ENCODE assay signal across 8 cellular contexts in the genomic region with DNA sequence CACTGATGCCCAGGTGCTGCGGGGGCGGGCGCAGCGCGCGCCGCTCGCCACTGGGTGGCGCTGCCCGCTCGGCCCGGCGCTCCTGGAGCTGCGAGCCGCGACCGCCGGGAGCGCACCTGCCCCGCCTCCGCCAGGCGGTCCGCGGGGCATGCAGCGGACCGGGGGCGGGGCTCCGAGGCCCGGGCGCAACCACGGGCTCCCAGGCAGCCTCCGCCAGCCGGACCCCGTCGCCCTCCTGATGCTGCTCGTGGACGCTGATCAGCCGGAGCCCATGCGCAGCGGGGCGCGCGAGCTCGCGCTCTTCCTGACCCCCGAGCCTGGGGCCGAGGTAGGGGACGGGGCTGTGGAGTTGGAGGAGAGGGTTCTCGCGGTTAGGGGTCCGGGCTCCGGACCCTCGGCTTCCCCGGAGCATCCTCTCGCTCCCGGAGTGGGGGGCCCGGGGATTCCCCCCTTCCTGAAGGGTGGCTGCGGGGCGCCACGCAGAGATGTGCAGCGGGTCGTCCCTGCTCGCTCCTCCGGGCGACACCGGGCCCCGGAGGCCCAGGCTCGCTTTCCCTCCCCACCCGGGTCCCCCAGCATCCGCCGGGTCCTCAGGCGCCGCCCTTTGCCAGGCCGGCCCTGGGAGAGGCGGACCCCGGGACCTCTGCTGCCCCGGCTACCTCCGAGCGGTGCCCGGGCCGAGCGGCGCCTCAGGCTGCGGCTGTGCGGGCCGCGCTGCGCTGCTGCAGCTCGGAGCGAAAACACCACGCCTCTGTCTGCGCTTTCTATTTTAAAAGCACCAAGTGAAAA. TPM values are rescaled to one million over a fixed set of nuclear protein-coding genes. Genes with fewer than 3 reads are reported as not detected.
DNase-seq lines count a peak whose midpoint lies in the region; ATAC-seq lines count a peak whose summit lies in the region.

TSS of gene BCAS4 (plus strand) at position 216 of the 789 bp plus-strand sequence. CDS start at position 239, 23 bp downstream.

- H3K4me1 ChIP-seq in effector memory CD4-positive, alpha-beta T cell (ENCODE audit: control insufficient read depth, insufficient read depth, low read length, poor library complexity, severe bottlenecking): peaks cover 15% of the 10 kb centered on the region
- H3K4me1 ChIP-seq in mesodermal cell (ENCODE audit: control insufficient read depth, insufficient read depth, low read length, poor library complexity, severe bottlenecking): peaks cover 12% of the 10 kb centered on the region

- WGBS in mesodermal cell (ENCODE audit: insufficient coverage in 2 of 2), 2 experiments: 0% methylated on average over 59 to 67 of the region's 92 CpGs

- no peaks in the 10 kb centered on the region for H3K9me3 ChIP-seq in effector memory CD4-positive, alpha-beta T cell (ENCODE audit: control insufficient read depth, low read length)
- H3K9me3 ChIP-seq in mesodermal cell (ENCODE audit: control insufficient read depth, low read length): no peaks in the 10 kb centered on the region

- H3K36me3 Mint-ChIP-seq in activated CD8-positive, alpha-beta T cell treated with anti-CD3 and anti-CD28 coated beads, Interleukin-2, amount 10 ng/mL, durations not matched to agents 7 days and 5 days (ENCODE audit: low read depth): peaks cover 6% of the 10 kb centered on the region

- DNase-seq in AML-193 (lab: John Stamatoyannopoulos, UW): peak; percentile 30 to 44
- DNase-seq in NCI-H526 treated with DMSO at 0.1 percent for 48 hours (lab: John Stamatoyannopoulos, UW): peak; percentile 73
- DNase-seq in activated CD8-positive, alpha-beta T cell treated with anti-CD3 and anti-CD28 coated beads, Interleukin-2, amount 10 ng/mL, durations not matched to agents 7 days and 5 days: peak; percentile 85
- DNase-seq in effector memory CD4-positive, alpha-beta T cell: peak; percentile 66 to 73 (median 68)
- peak; percentile 72 for DNase-seq in stimulated activated CD8-positive, alpha-beta memory T cell treated with anti-CD3 and anti-CD28 coated beads, Interleukin-15, amount 100 ng/mL, for 24 hours (ENCODE audit: low read depth)

- peak within 1 kb of the TSS; percentile 99 for H3K4me3 ChIP-seq in effector memory CD4-positive, alpha-beta T cell (ENCODE audit: insufficient read depth, low read depth, low read length, poor library complexity, severe bottlenecking)
- H3K4me3 ChIP-seq in mesodermal cell (ENCODE audit: extremely low read depth, insufficient read depth, low read length, poor library complexity, severe bottlenecking): peak within 1 kb of the TSS; percentile 84

- peak within 1 kb of the TSS; percentile 91 for H3K27ac Mint-ChIP-seq in activated CD8-positive, alpha-beta T cell treated with anti-CD3 and anti-CD28 coated beads, Interleukin-2, amount 10 ng/mL, durations not matched to agents 7 days and 5 days

- ATAC-seq in GM18868 (IDR thresholded peaks at IDR 0.05; ENCODE audit: unreplicated experiment): peak; percentile 61
- ATAC-seq in HG03103 (IDR thresholded peaks at IDR 0.05; ENCODE audit: low read depth, unreplicated experiment): peak; percentile 48
- peak; percentile 88 for ATAC-seq in activated CD8-positive, alpha-beta T cell treated with anti-CD3 and anti-CD28 coated beads, Interleukin-2, amount 10 ng/mL, durations not matched to agents 7 days and 5 days

- H3K4me3 Mint-ChIP-seq in activated CD8-positive, alpha-beta T cell treated with anti-CD3 and anti-CD28 coated beads, Interleukin-2, amount 10 ng/mL, durations not matched to agents 7 days and 5 days: peak within 1 kb of the TSS; percentile 93

- no peaks in the 10 kb centered on the region for H3K27me3 Mint-ChIP-seq in activated CD8-positive, alpha-beta T cell treated with anti-CD3 and anti-CD28 coated beads, Interleukin-2, amount 10 ng/mL, durations not matched to agents 7 days and 5 days (ENCODE audit: low read depth)

- H3K27ac ChIP-seq in effector memory CD4-positive, alpha-beta T cell (ENCODE audit: insufficient read depth, low read length, poor library complexity, severe bottlenecking): peak within 1 kb of the TSS; percentile 61
- peak within 1 kb of the TSS; percentile 16 for H3K27ac ChIP-seq in mesodermal cell (ENCODE audit: low read depth, low read length, severe bottlenecking)

- no peaks in the 10 kb centered on the region for H3K27me3 ChIP-seq in effector memory CD4-positive, alpha-beta T cell (replicated peaks; ENCODE audit: control insufficient read depth, insufficient read depth, low read length, poor library complexity, severe bottlenecking)

- H3K36me3 ChIP-seq in effector memory CD4-positive, alpha-beta T cell (ENCODE audit: control insufficient read depth, insufficient read depth, low read length): no peaks in the 10 kb centered on the region
- peaks cover 2% of the 10 kb centered on the region for H3K36me3 ChIP-seq in mesodermal cell (ENCODE audit: control insufficient read depth, insufficient read depth, low read length)

- CTCF ChIA-PET in activated CD8-positive, alpha-beta T cell treated with anti-CD3 and anti-CD28 coated beads, Interleukin-2, amount 10 ng/mL, durations not matched to agents 7 days and 5 days (lab: Charles Lee): interaction anchor here (0.6 to 15.0 kb wide), 63 partner anchors 8 to 746 kb away, joined by 3 to 407 read pairs (median 5); partner anchors contain the start of genes ADNP, DPM1, MOCS3 and PARD6B

- no peaks in the 10 kb centered on the region for H3K9me3 Mint-ChIP-seq in activated CD8-positive, alpha-beta T cell treated with anti-CD3 and anti-CD28 coated beads, Interleukin-2, amount 10 ng/mL, durations not matched to agents 7 days and 5 days (ENCODE audit: insufficient read depth)

- POLR2A ChIA-PET in activated CD8-positive, alpha-beta T cell treated with anti-CD3 and anti-CD28 coated beads, Interleukin-2, amount 10 ng/mL, durations not matched to agents 7 days and 5 days (lab: Charles Lee): interaction anchor here (0.6 to 3.7 kb wide), 18 partner anchors 8 to 512 kb away, joined by 3 to 54 read pairs (median 3); partner anchors contain the start of genes ADNP, DPM1 and MOCS3

- H3K4me1 Mint-ChIP-seq in activated CD8-positive, alpha-beta T cell treated with anti-CD3 and anti-CD28 coated beads, Interleukin-2, amount 10 ng/mL, durations not matched to agents 7 days and 5 days (ENCODE audit: low read depth): peaks cover 32% of the 10 kb centered on the region

RNA-seq across cellular contexts. Expression of gene BCAS4, which starts in this region (rescaled TPM):
- 10 to 100 TPM; 29.3 to 32.6 TPM for total RNA-seq in activated CD8-positive, alpha-beta T cell treated with anti-CD3 and anti-CD28 coated beads, Interleukin-2, amount 10 ng/mL, durations not matched to agents 7 days and 5 days
- 15.4 TPM for polyA plus RNA-seq in mesodermal cell (2013, experiment 1 of 2)
- 12.2 TPM for polyA plus RNA-seq in mesodermal cell (2013, experiment 2 of 2)

Comparison
In these comparisons a context has a peak if more than half of its experiments do, and no peak if none do; other contexts are left out.
1. Peak in every context shown above with its lines: DNase-seq, ATAC-seq, H3K4me3 ChIP-seq and H3K27ac ChIP-seq.